ENCODE assay signal across 18 cellular contexts in the genomic region with DNA sequence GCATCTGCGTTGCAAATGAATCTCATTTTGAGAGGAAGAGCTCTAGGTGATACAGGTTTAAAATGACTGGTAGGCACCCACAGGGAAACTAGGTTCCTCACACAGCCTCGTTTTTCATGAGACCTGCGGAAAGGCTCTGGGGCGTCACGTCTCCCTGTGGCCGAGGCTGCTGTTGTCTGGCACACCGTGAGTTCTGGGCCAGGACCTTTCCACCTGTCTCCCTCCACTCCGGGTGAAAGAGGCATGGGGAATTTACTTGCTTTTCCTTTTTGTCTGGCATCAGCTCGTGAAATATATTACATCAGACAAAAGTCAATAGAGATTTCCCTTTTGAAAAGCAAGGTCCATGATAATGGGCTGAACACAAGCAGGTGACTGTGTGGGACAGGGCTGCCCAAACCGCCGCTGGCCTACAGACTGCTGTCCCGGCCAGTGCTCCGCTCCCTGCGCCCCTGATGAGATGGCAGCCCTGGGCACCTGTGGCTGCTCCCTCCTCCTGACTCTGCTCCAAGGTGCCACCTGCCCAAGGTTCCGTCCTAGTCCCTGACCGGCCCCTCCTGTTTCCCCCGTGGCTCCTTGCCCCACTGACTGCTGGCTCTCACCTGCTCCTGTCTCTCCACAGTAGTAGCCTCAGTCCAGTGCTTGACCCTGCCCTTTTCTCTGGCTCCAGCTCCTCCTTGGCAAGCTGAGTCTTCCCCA.
DNase-seq lines count a peak whose midpoint lies in the region; ATAC-seq and TF ChIP-seq lines count a peak whose summit lies in the region.
"Had no signal": no experiment of that assay in that cellular context is flagged by ENCODE, and none has a peak within 500 bp of the region (broad histone marks: within the 10 kb centered on the region; RNA-seq: fewer than 3 reads in every experiment).

No MANE protein-coding gene starts in this region.

- H3K4me1 ChIP-seq in right atrium auricular region (peaks cover 0 to 7% of the 10 kb centered on the region in 2 donors), right cardiac atrium (ENCODE audit: control insufficient read depth, insufficient read depth, low read length) (peaks cover 5% of the 10 kb centered on the region), osteoblast (ENCODE audit: insufficient read depth, low read length) (no peaks in the 10 kb centered on the region)

- no peak overlapping the region for H3K4me3 ChIP-seq in right atrium auricular region
- no peak overlapping the region for H3K4me3 ChIP-seq in right cardiac atrium (ENCODE audit: low read length)
- H3K4me3 ChIP-seq in osteoblast (ENCODE audit: insufficient read depth, low read length) = no peak overlapping the region
- H3K4me3 ChIP-seq: GM12878, hepatocyte had no signal

- H3K36me3 ChIP-seq in right atrium auricular region (no peaks in the 10 kb centered on the region), osteoblast (ENCODE audit: insufficient read depth, low read length) (no peaks in the 10 kb centered on the region)
- H3K36me3 ChIP-seq: WERI-Rb-1 had no signal

- H3K4me2 ChIP-seq in osteoblast (ENCODE audit: insufficient read depth, low read length) = no peak overlapping the region
- H3K4me2 ChIP-seq: hepatocyte had no signal

- no peaks in the 10 kb centered on the region for H4K20me1 ChIP-seq in osteoblast (ENCODE audit: insufficient read depth, low read length)

- WGBS in right cardiac atrium = 87% methylated on average over 17 of the region's 17 CpGs

- intact Hi-C loops in left cardiac atrium (cut with DNase I) = no loop called here
- intact Hi-C loops in right cardiac atrium (cut with DNase I) = no loop called here

- H3K9me3 Mint-ChIP-seq in stimulated activated naive CD8-positive, alpha-beta T cell treated with anti-CD3 and anti-CD28 coated beads, Interleukin-15, amount 100 ng/mL, for 72 hours = no peaks in the 10 kb centered on the region
- H3K9me3 Mint-ChIP-seq: activated CD4-positive, alpha-beta memory T cell treated with anti-CD3 and anti-CD28 coated beads, Interleukin-2, amount 10 ng/mL, durations not matched to agents 7 days and 5 days had no signal

- H3K27ac ChIP-seq in right atrium auricular region (no peak overlapping the region), right cardiac atrium (ENCODE audit: low read length) (no peak overlapping the region), osteoblast (ENCODE audit: low read depth, low read length) (no peak overlapping the region)
- H3K27ac ChIP-seq: hepatocyte, WERI-Rb-1 had no signal

- peaks cover 8% of the 10 kb centered on the region for H3K4me1 Mint-ChIP-seq in stimulated activated naive CD8-positive, alpha-beta T cell treated with anti-CD3 and anti-CD28 coated beads, Interleukin-15, amount 100 ng/mL, for 72 hours
- H3K4me1 Mint-ChIP-seq: activated CD4-positive, alpha-beta memory T cell treated with anti-CD3 and anti-CD28 coated beads, Interleukin-2, amount 10 ng/mL, durations not matched to agents 7 days and 5 days had no signal

- no peak overlapping the region for H2AFZ ChIP-seq in osteoblast (ENCODE audit: low read length)
- H2AFZ ChIP-seq: hepatocyte had no signal

- no peak overlapping the region for H3K27ac Mint-ChIP-seq in stimulated activated naive CD8-positive, alpha-beta T cell treated with anti-CD3 and anti-CD28 coated beads, Interleukin-15, amount 100 ng/mL, for 72 hours
- H3K27ac Mint-ChIP-seq: activated CD4-positive, alpha-beta memory T cell treated with anti-CD3 and anti-CD28 coated beads, Interleukin-2, amount 10 ng/mL, durations not matched to agents 7 days and 5 days; dendritic cell treated with granulocyte-macrophage colony-stimulating factor and Interleukin-4, amounts not matched to agents 40 ng/mL and 50 ng/mL, for 4 days had no signal

- DNase-seq in left cardiac atrium (peak; percentile 6), right atrium auricular region (ENCODE audit: low spot score) (no peak), right cardiac atrium (peak in 1 of 3 donors; percentile 24), osteoblast (ENCODE audit: insufficient read length, low spot score, missing footprints) (peak; percentile 43), Kasumi-1 (lab: John Stamatoyannopoulos, UW) (no peak)
- DNase-seq in stimulated activated naive CD8-positive, alpha-beta T cell treated with anti-CD3 and anti-CD28 coated beads, Interleukin-15, amount 100 ng/mL, for 72 hours = no peak
- DNase-seq: activated CD4-positive, alpha-beta memory T cell treated with anti-CD3 and anti-CD28 coated beads, Interleukin-2, amount 10 ng/mL, durations not matched to agents 7 days and 5 days; activated T-cell treated with anti-CD3 and anti-CD28 coated beads, Interleukin-2, amount 50 U/mL, for 48 hours; DMS 273 treated with DMSO at 0.1 percent for 48 hours; NCI-H1417; NCI-H2171; stimulated activated CD4-positive, alpha-beta T cell treated with anti-CD3 and anti-CD28 coated beads, Interleukin-2, amount 100 ng/mL, for 48 hours; WERI-Rb-1 had no signal

- peaks cover 3% of the 10 kb centered on the region for H3K79me2 ChIP-seq in osteoblast (ENCODE audit: insufficient read depth, low read length)
- H3K79me2 ChIP-seq: hepatocyte had no signal

- H3K4me3 Mint-ChIP-seq in stimulated activated naive CD8-positive, alpha-beta T cell treated with anti-CD3 and anti-CD28 coated beads, Interleukin-15, amount 100 ng/mL, for 72 hours = no peak overlapping the region
- H3K4me3 Mint-ChIP-seq: activated CD4-positive, alpha-beta memory T cell treated with anti-CD3 and anti-CD28 coated beads, Interleukin-2, amount 10 ng/mL, durations not matched to agents 7 days and 5 days; dendritic cell treated with granulocyte-macrophage colony-stimulating factor and Interleukin-4, amounts not matched to agents 40 ng/mL and 50 ng/mL, for 4 days had no signal

- H3K9me3 ChIP-seq in right atrium auricular region (no peaks in the 10 kb centered on the region), right cardiac atrium (ENCODE audit: control insufficient read depth, low read length) (no peaks in the 10 kb centered on the region), osteoblast (ENCODE audit: low read depth, low read length) (no peaks in the 10 kb centered on the region)

- H3K27me3 ChIP-seq in right atrium auricular region (no peaks in the 10 kb centered on the region), right cardiac atrium (ENCODE audit: control insufficient read depth, insufficient read depth) (no peaks in the 10 kb centered on the region), osteoblast (ENCODE audit: insufficient read depth, low read length) (no peaks in the 10 kb centered on the region)
- H3K27me3 ChIP-seq: hepatocyte had no signal

- ATAC-seq in left cardiac atrium = peak in 1 of 2 donors; percentile 21
- ATAC-seq in right cardiac atrium = peak; percentile 22 to 25
- no peak for ATAC-seq in stimulated activated naive CD8-positive, alpha-beta T cell treated with anti-CD3 and anti-CD28 coated beads, Interleukin-15, amount 100 ng/mL, for 72 hours
- no peak for ATAC-seq in HG03039 (IDR thresholded peaks at IDR 0.05; ENCODE audit: unreplicated experiment)
- ATAC-seq in HG03108 (IDR thresholded peaks at IDR 0.05; ENCODE audit: unreplicated experiment) = no peak
- ATAC-seq: GM12878 had no signal

- TF ChIP-seq CTCF in right atrium auricular region (IDR thresholded peaks at IDR 0.05) (no peak), osteoblast (IDR thresholded peaks at IDR 0.05; ENCODE audit: extremely low read depth, low read depth, low read length) (no peak)

- H3K27me3 Mint-ChIP-seq in stimulated activated naive CD8-positive, alpha-beta T cell treated with anti-CD3 and anti-CD28 coated beads, Interleukin-15, amount 100 ng/mL, for 72 hours = no peaks in the 10 kb centered on the region
- H3K27me3 Mint-ChIP-seq: activated CD4-positive, alpha-beta memory T cell treated with anti-CD3 and anti-CD28 coated beads, Interleukin-2, amount 10 ng/mL, durations not matched to agents 7 days and 5 days; dendritic cell treated with granulocyte-macrophage colony-stimulating factor and Interleukin-4, amounts not matched to agents 40 ng/mL and 50 ng/mL, for 4 days had no signal

Comparison
In these comparisons a context has a peak if more than half of its experiments do, and no peak if none do; other contexts are left out.
1. DNase-seq: peak in left cardiac atrium (single experiment) and osteoblast (single experiment); none in right atrium auricular region (single experiment), stimulated activated naive CD8-positive, alpha-beta T cell treated with anti-CD3 and anti-CD28 coated beads, Interleukin-15, amount 100 ng/mL, for 72 hours (0 of 2) and Kasumi-1 (0 of 2).
2. ATAC-seq: peak in right cardiac atrium (2 of 2); none in stimulated activated naive CD8-positive, alpha-beta T cell treated with anti-CD3 and anti-CD28 coated beads, Interleukin-15, amount 100 ng/mL, for 72 hours (single experiment), HG03039 (single experiment) and HG03108 (single experiment).